ENCODE assay signal across 20 cellular contexts in genomic region chr1:228157381-228158126, GRCh38. TPM values are rescaled to one million over a fixed set of nuclear protein-coding genes. Genes with fewer than 3 reads are reported as not detected.
DNase-seq lines count a peak whose midpoint lies in the region; ATAC-seq, FAIRE-seq and TF ChIP-seq lines count a peak whose summit lies in the region.
"Had no signal": no experiment of that assay in that cellular context is flagged by ENCODE, and none has a peak within 500 bp of the region (broad histone marks: within the 10 kb centered on the region; RNA-seq: fewer than 3 reads in every experiment).

No MANE protein-coding gene starts in this region.

- no peak overlapping the region for H3K9ac ChIP-seq in kidney (ENCODE audit: low read length in 2 of 2)

- no peaks in the 10 kb centered on the region for H3K27me3 Mint-ChIP-seq in activated CD8-positive, alpha-beta T cell treated with anti-CD3 and anti-CD28 coated beads for 36 hours
- H3K27me3 Mint-ChIP-seq in stimulated activated naive CD8-positive, alpha-beta T cell treated with anti-CD3 and anti-CD28 coated beads, Interleukin-15, amount 100 ng/mL, for 72 hours: no peaks in the 10 kb centered on the region
- H3K27me3 Mint-ChIP-seq: CD4-positive, alpha-beta memory T cell had no signal

- POLR2A ChIA-PET in activated CD8-positive, alpha-beta T cell treated with anti-CD3 and anti-CD28 coated beads for 36 hours (lab: Charles Lee): interaction anchor here (0.6 to 1.8 kb wide), 3 partner anchors 8 to 15 kb away, joined by 3 to 11 read pairs (median 3); partner anchors contain the start of gene IBA57

- FAIRE-seq in kidney (lab: Jason Lieb, UNC): no peak
- FAIRE-seq: colon had no signal

- H3K27ac Mint-ChIP-seq in activated CD8-positive, alpha-beta T cell treated with anti-CD3 and anti-CD28 coated beads for 36 hours: peak overlapping the region; percentile 86
- peak overlapping the region; percentile 92 to 97 for H3K27ac Mint-ChIP-seq in stimulated activated naive CD8-positive, alpha-beta T cell treated with anti-CD3 and anti-CD28 coated beads, Interleukin-15, amount 100 ng/mL, for 72 hours
- H3K27ac Mint-ChIP-seq: activated naive CD4-positive, alpha-beta T cell treated with anti-CD3 and anti-CD28 coated beads, Interleukin-2, amount 10 ng/mL, durations not matched to agents 7 days and 5 days; endodermal cell had no signal

- no peaks in the 10 kb centered on the region for H3K9me3 ChIP-seq in kidney (ENCODE audit: control insufficient read depth in 1 of 2, low read length in 2 of 2)
- H3K9me3 ChIP-seq in stomach: no peaks in the 10 kb centered on the region
- H3K9me3 ChIP-seq: thoracic aorta had no signal

- no peak for TF ChIP-seq POLR2A in stomach (IDR thresholded peaks at IDR 0.05)

- no peaks in the 10 kb centered on the region for H3K9me3 Mint-ChIP-seq in activated CD8-positive, alpha-beta T cell treated with anti-CD3 and anti-CD28 coated beads for 36 hours
- H3K9me3 Mint-ChIP-seq in stimulated activated naive CD8-positive, alpha-beta T cell treated with anti-CD3 and anti-CD28 coated beads, Interleukin-15, amount 100 ng/mL, for 72 hours: no peaks in the 10 kb centered on the region
- H3K9me3 Mint-ChIP-seq: activated naive CD4-positive, alpha-beta T cell treated with anti-CD3 and anti-CD28 coated beads, Interleukin-2, amount 10 ng/mL, durations not matched to agents 7 days and 5 days; CD4-positive, alpha-beta memory T cell; endodermal cell had no signal

- H3K4me1 Mint-ChIP-seq in activated CD8-positive, alpha-beta T cell treated with anti-CD3 and anti-CD28 coated beads for 36 hours (ENCODE audit: low read depth): peaks cover 44% of the 10 kb centered on the region
- H3K4me1 Mint-ChIP-seq in stimulated activated naive CD8-positive, alpha-beta T cell treated with anti-CD3 and anti-CD28 coated beads, Interleukin-15, amount 100 ng/mL, for 72 hours: peaks cover 51% of the 10 kb centered on the region
- H3K4me1 Mint-ChIP-seq: endodermal cell had no signal

- H3K27ac ChIP-seq in kidney (ENCODE audit: low read depth in 2 of 2, low read length in 2 of 2) (no peak overlapping the region), stomach (no peak overlapping the region)
- H3K27ac ChIP-seq: thoracic aorta had no signal

- no peak overlapping the region for H3K4me3 ChIP-seq in kidney (ENCODE audit: low read length in 2 of 2)
- no peak overlapping the region for H3K4me3 ChIP-seq in stomach
- H3K4me3 ChIP-seq: thoracic aorta had no signal

- TF ChIP-seq CTCF in activated CD8-positive, alpha-beta T cell treated with anti-CD3 and anti-CD28 coated beads for 36 hours (IDR thresholded peaks at IDR 0.05): no peak
- TF ChIP-seq CTCF in kidney (IDR thresholded peaks at IDR 0.05; ENCODE audit: borderline replicate concordance, extremely low read depth, insufficient read depth) (no peak), stomach (IDR thresholded peaks at IDR 0.05) (no peak)

- no peaks in the 10 kb centered on the region for H3K36me3 Mint-ChIP-seq in activated CD8-positive, alpha-beta T cell treated with anti-CD3 and anti-CD28 coated beads for 36 hours (ENCODE audit: low read depth)
- H3K36me3 Mint-ChIP-seq: activated naive CD4-positive, alpha-beta T cell treated with anti-CD3 and anti-CD28 coated beads, Interleukin-2, amount 10 ng/mL, durations not matched to agents 7 days and 5 days; CD4-positive, alpha-beta memory T cell had no signal

- no peak for TF ChIP-seq EP300 in stomach (IDR thresholded peaks at IDR 0.05)

- CTCF ChIA-PET in activated CD8-positive, alpha-beta T cell treated with anti-CD3 and anti-CD28 coated beads for 36 hours (lab: Charles Lee): interaction anchor here (1.4 to 2.8 kb wide), 2 partner anchors 8 to 27 kb away, joined by 4 to 15 read pairs; partner anchors contain the start of gene IBA57

- peaks cover 0 to 11% (median 3%) of the 10 kb centered on the region in 3 donors for H3K27me3 ChIP-seq in stomach

- H3K36me3 ChIP-seq in kidney (ENCODE audit: control insufficient read depth in 1 of 2, insufficient read depth in 2 of 2, low read length in 2 of 2) (no peaks in the 10 kb centered on the region), stomach (no peaks in the 10 kb centered on the region)
- H3K36me3 ChIP-seq: thoracic aorta had no signal

- H3K4me1 ChIP-seq in kidney (ENCODE audit: control insufficient read depth in 1 of 2, insufficient read depth in 1 of 2, low read depth in 1 of 2, low read length in 2 of 2) (peaks cover 0 to 10% of the 10 kb centered on the region in 2 donors), stomach (peaks cover 10 to 28% (median 12%) of the 10 kb centered on the region in 4 donors)

- no peak for ATAC-seq in Right ventricle myocardium inferior
- ATAC-seq in activated CD8-positive, alpha-beta T cell treated with anti-CD3 and anti-CD28 coated beads for 36 hours: peak; percentile 70
- peak; percentile 49 for ATAC-seq in stimulated activated naive CD8-positive, alpha-beta T cell treated with anti-CD3 and anti-CD28 coated beads, Interleukin-15, amount 100 ng/mL, for 72 hours

- intact Hi-C loops in Right ventricle myocardium inferior (cut with DNase I) (no loop called here), cardiac septum (cut with DNase I) (no loop called here), kidney (cut with DNase I) (no loop called here), stomach (cut with DNase I; ENCODE audit: low total_unique reads) (no loop called here)
- intact Hi-C loops in activated CD8-positive, alpha-beta T cell treated with anti-CD3 and anti-CD28 coated beads for 36 hours (cut with micrococcal nuclease): no loop called here

- peak overlapping the region; percentile 53 for H3K4me3 Mint-ChIP-seq in activated CD8-positive, alpha-beta T cell treated with anti-CD3 and anti-CD28 coated beads for 36 hours
- peak overlapping the region; percentile 53 to 72 for H3K4me3 Mint-ChIP-seq in stimulated activated naive CD8-positive, alpha-beta T cell treated with anti-CD3 and anti-CD28 coated beads, Interleukin-15, amount 100 ng/mL, for 72 hours
- H3K4me3 Mint-ChIP-seq: activated naive CD4-positive, alpha-beta T cell treated with anti-CD3 and anti-CD28 coated beads, Interleukin-2, amount 10 ng/mL, durations not matched to agents 7 days and 5 days; CD4-positive, alpha-beta memory T cell; endodermal cell had no signal

- peak; percentile 30 for DNase-seq in Right ventricle myocardium inferior (ENCODE audit: missing footprints)
- no peak for DNase-seq in cardiac septum (ENCODE audit: low spot score)
- DNase-seq in activated CD8-positive, alpha-beta T cell treated with anti-CD3 and anti-CD28 coated beads for 36 hours: peak; percentile 80
- DNase-seq in kidney: peak; percentile 73
- no peak for DNase-seq in stimulated activated naive CD8-positive, alpha-beta T cell treated with anti-CD3 and anti-CD28 coated beads, Interleukin-15, amount 100 ng/mL, for 72 hours
- DNase-seq in NK-92 (lab: John Stamatoyannopoulos, UW; ENCODE audit: unreplicated experiment): no peak
- no peak for DNase-seq in RPMI8226
- DNase-seq in stomach: no peak
- DNase-seq: activated CD4-positive, alpha-beta T cell treated with anti-CD3 and anti-CD28 coated beads for 4 hours; activated naive CD4-positive, alpha-beta T cell treated with anti-CD3 and anti-CD28 coated beads, Interleukin-2, amount 10 ng/mL, durations not matched to agents 7 days and 5 days; DMS53; endodermal cell; GF-D8; NCI-H1694; NCI-H526 treated with DMSO at 0.1 percent for 48 hours; occipital lobe; SHP77 had no signal

- WGBS in stomach, 5 donors: 30 to 78% (median 70%) methylated on average over 5 to 54 of the region's 54 CpGs

RNA-seq across cellular contexts. Expression of gene GJC2, which starts 7.8 kb away (rescaled TPM):
- total RNA-seq in Right ventricle myocardium inferior (1.6 TPM), cardiac septum (1.6 TPM), kidney (6.0 TPM), stomach (10 to 100 TPM in 1 of 5 donors, 1 to 10 TPM in 2, not detected in 2; 1.3 to 26.6 (median 1.7) TPM)
- total RNA-seq in activated CD8-positive, alpha-beta T cell treated with anti-CD3 and anti-CD28 coated beads for 36 hours: 1 to 10 TPM; 3.4 to 3.5 TPM
- polyA plus RNA-seq in kidney (ENCODE audit: insufficient read depth, low read depth, low replicate concordance) (0.73 TPM), stomach (1 to 10 TPM in 1 of 3 donors, under 1 TPM in 2; 0.46 to 1.8 (median 0.87) TPM)
- polyA plus RNA-seq: CD4-positive, alpha-beta memory T cell had no signal

RNA-seq across cellular contexts. Expression of gene IBA57, which starts 8.1 kb away (rescaled TPM):
- total RNA-seq in Right ventricle myocardium inferior: 12.7 TPM
- 16.6 TPM for total RNA-seq in cardiac septum
- 10 to 100 TPM in 1 of 2 experiments, 1 to 10 TPM in 1; 9.7 to 10.8 TPM for total RNA-seq in activated CD8-positive, alpha-beta T cell treated with anti-CD3 and anti-CD28 coated beads for 36 hours
- total RNA-seq in kidney: 13.0 TPM
- polyA plus RNA-seq in kidney (ENCODE audit: insufficient read depth, low read depth, low replicate concordance): 4.7 TPM
- total RNA-seq in stomach: 1 to 10 TPM; 1.2 to 6.1 (median 5.0) TPM
- polyA plus RNA-seq in stomach: 1 to 10 TPM; 1.4 to 5.3 (median 3.7) TPM

RNA-seq across cellular contexts. Expression of gene GUK1, which starts 17.5 kb away (rescaled TPM):
- total RNA-seq in Right ventricle myocardium inferior: 162 TPM
- 213 TPM for total RNA-seq in cardiac septum
- 100 to 1,000 TPM; 375 to 376 TPM for total RNA-seq in activated CD8-positive, alpha-beta T cell treated with anti-CD3 and anti-CD28 coated beads for 36 hours
- total RNA-seq in kidney: 221 TPM
- polyA plus RNA-seq in kidney (ENCODE audit: insufficient read depth, low read depth, low replicate concordance): 410 TPM
- total RNA-seq in stomach: 100 to 1,000 TPM; 179 to 326 (median 230) TPM
- polyA plus RNA-seq in stomach: 100 to 1,000 TPM; 457 to 613 (median 592) TPM

RNA-seq across cellular contexts. Expression of gene MRPL55, which starts 48.5 kb away (rescaled TPM):
- total RNA-seq in Right ventricle myocardium inferior (57.0 TPM), cardiac septum (39.7 TPM), kidney (37.8 TPM), stomach (100 to 1,000 TPM in 1 of 5 donors, 10 to 100 TPM in 4; 18.7 to 101 (median 77.4) TPM)
- total RNA-seq in activated CD8-positive, alpha-beta T cell treated with anti-CD3 and anti-CD28 coated beads for 36 hours: 10 to 100 TPM; 67.8 to 68.3 TPM
- polyA plus RNA-seq in kidney (ENCODE audit: insufficient read depth, low read depth, low replicate concordance) (141 TPM), stomach (100 to 1,000 TPM; 136 to 158 (median 156) TPM)

RNA-seq across cellular contexts. Expression of gene OBSCN, which starts 50.3 kb away (rescaled TPM):
- total RNA-seq in Right ventricle myocardium inferior (275 TPM), cardiac septum (396 TPM), kidney (30.0 TPM), stomach (100 to 1,000 TPM in 1 of 5 donors, 10 to 100 TPM in 4; 24.6 to 111 (median 39.1) TPM)
- total RNA-seq in activated CD8-positive, alpha-beta T cell treated with anti-CD3 and anti-CD28 coated beads for 36 hours: 10 to 100 TPM; 21.6 to 23.7 TPM
- polyA plus RNA-seq in kidney (ENCODE audit: insufficient read depth, low read depth, low replicate concordance) (14.5 TPM), stomach (10 to 100 TPM in 1 of 3 donors, 1 to 10 TPM in 2; 7.2 to 19.7 (median 7.7) TPM)

Comparison
In these comparisons a context has a peak if more than half of its experiments do, and no peak if none do; other contexts are left out.
1. DNase-seq: peak in Right ventricle myocardium inferior (single experiment), activated CD8-positive, alpha-beta T cell treated with anti-CD3 and anti-CD28 coated beads for 36 hours (single experiment) and kidney (single experiment); none in cardiac septum (single experiment), stimulated activated naive CD8-positive, alpha-beta T cell treated with anti-CD3 and anti-CD28 coated beads, Interleukin-15, amount 100 ng/mL, for 72 hours (0 of 2), NK-92 (single experiment), RPMI8226 (single experiment) and stomach (single experiment).